ENCODE assay signal across 1 cellular context in genomic region chr6:33313709-33314514, GRCh38.
A peak's percentile ranks its signal among the peaks of the same experiment; 100 is the strongest.
TF ChIP-seq lines count a peak whose summit lies in the region.

Gene TAPBP (minus strand): TSS chr6:33314078. CDS start chr6:33314041, 37 bp downstream.

TF ChIP-seq in GM12878, 131 proteins besides CTCF, POLR2A, EP300 and RAD21 (continued from another document and continues in another):
- TF ChIP-seq BCLAF1 (IDR thresholded peaks at IDR 0.05) (no peak), E4F1 (IDR thresholded peaks at IDR 0.05; ENCODE audit: borderline replicate concordance, partially characterized antibody) (no peak), CHD1 (IDR thresholded peaks at IDR 0.05; ENCODE audit: low read depth, low read length) (no peak), NFYA (IDR thresholded peaks at IDR 0.05; ENCODE audit: borderline replicate concordance, low read depth, low read length) (no peak), FOS (IDR thresholded peaks at IDR 0.05; ENCODE audit: borderline replicate concordance, extremely low read depth, insufficient read length) (no peak), IRF3 (IDR thresholded peaks at IDR 0.05) (no peak), CHD4 (IDR thresholded peaks at IDR 0.05) (no peak), USF1 (IDR thresholded peaks at IDR 0.05; ENCODE audit: borderline replicate concordance, extremely low read length, insufficient read depth, low read depth, low read length) (no peak), SIN3A (IDR thresholded peaks at IDR 0.05; ENCODE audit: low read depth, low read length) (no peak), EGR1 (IDR thresholded peaks at IDR 0.05; ENCODE audit: borderline replicate concordance in 1 of 2, low read depth in 2 of 2, low read length in 2 of 2) (0 out of 3 replicates have a peak, but pooled peaks of 1 of the 2 experiments have one; percentile 15), HDGF (IDR thresholded peaks at IDR 0.05) (peak; percentile 85), NKRF (conservative IDR thresholded peaks at IDR 0.05) (peak; percentile 75), ZNF687 (IDR thresholded peaks at IDR 0.05) (no peak), ZNF274 (IDR thresholded peaks at IDR 0.05; ENCODE audit: insufficient read depth, insufficient read length) (no peak), NFIC (IDR thresholded peaks at IDR 0.05; ENCODE audit: low read depth, low read length) (no peak; the same call in 1 of the 2 replicates), RELA (IDR thresholded peaks at IDR 0.05; ENCODE audit: borderline replicate concordance, partially characterized antibody) (peak; percentile 97), MTA2 (IDR thresholded peaks at IDR 0.05; ENCODE audit: low read depth) (no peak; the same call in 1 of the 2 replicates), HDAC6 (IDR thresholded peaks at IDR 0.05; ENCODE audit: unreplicated experiment) (no peak), IRF4 (IDR thresholded peaks at IDR 0.05; ENCODE audit: low read depth, low read length) (peak; percentile 66), GATAD2B (conservative IDR thresholded peaks at IDR 0.05; ENCODE audit: low read depth) (peak; percentile 86), ZBTB33 (IDR thresholded peaks at IDR 0.05) (no peak), LARP7 (IDR thresholded peaks at IDR 0.05) (peak; percentile 91), ZNF622 (IDR thresholded peaks at IDR 0.05) (no peak), SPI1 (IDR thresholded peaks at IDR 0.05; ENCODE audit: borderline replicate concordance, insufficient read depth, low read depth, low read length) (peak; percentile 62; the same call in 1 of the 2 replicates), ZNF592 (IDR thresholded peaks at IDR 0.05) (no peak), PRDM15 (CRISPR knock-in tag; IDR thresholded peaks at IDR 0.05) (no peak), SP1 (IDR thresholded peaks at IDR 0.05; ENCODE audit: low read depth, low read length) (peak; percentile 21), CREB1 (IDR thresholded peaks at IDR 0.05; ENCODE audit: low read depth) (0 out of 2 replicates have a peak, but pooled peaks have one; percentile 17)
